ENCODE assay signal across 9 cellular contexts in genomic region chr3:192772495-192772894, GRCh38. TPM values are rescaled to one million over a fixed set of nuclear protein-coding genes. Genes with fewer than 3 reads are reported as not detected.
A peak's percentile ranks its signal among the peaks of the same experiment; 100 is the strongest.
DNase-seq lines count a peak whose midpoint lies in the region; ATAC-seq, FAIRE-seq and TF ChIP-seq lines count a peak whose summit lies in the region.
"Had no signal": no experiment of that assay in that cellular context is flagged by ENCODE, and none has a peak within 500 bp of the region (broad histone marks: within the 10 kb centered on the region; RNA-seq: fewer than 3 reads in every experiment).

No MANE protein-coding gene starts in this region.

- CTCF ChIA-PET in GM12878 (lab: Yijun Ruan, JAX), result interaction anchor here (0.9 to 1.2 kb wide), 2 partner anchors 29 to 33 kb away, joined by 3 read pairs; no protein-coding TSS in a partner anchor

- H3K79me2 ChIP-seq in GM12878 (ENCODE audit: control insufficient read depth, insufficient read depth, low read length), result no peaks in the 10 kb centered on the region

- no peak overlapping the region for H3K27ac Mint-ChIP-seq in T-helper 17 cell
- H3K27ac Mint-ChIP-seq: CD4-positive, CD25-positive, alpha-beta regulatory T cell had no signal

- peaks cover 18% of the 10 kb centered on the region for H3K9me3 Mint-ChIP-seq in activated T-cell treated with anti-CD3 and anti-CD28 coated beads, Interleukin-2, amount 50 U/mL, for 4 hours

- RAD21 ChIA-PET in GM12878 (lab: Charles Lee; ENCODE audit: unreplicated experiment), result no interaction called here

- DNase-seq in NCI-H510A treated with DMSO at 0.1 percent for 48 hours (lab: John Stamatoyannopoulos, UW) (peak; percentile 30), NCI-H510A (lab: John Stamatoyannopoulos, UW) (no peak), NCI-H1694 treated with DMSO at 0.1 percent for 48 hours (lab: John Stamatoyannopoulos, UW) (peak; percentile 28), GM12878 (ENCODE audit: low read depth, low spot score) (no peak), lung microvascular endothelial cell (ENCODE audit: low read depth in 2 of 2) (peak; percentile 7 to 55), aorta (no peak), T-helper 17 cell (no peak)
- no peak for DNase-seq in activated T-cell treated with anti-CD3 and anti-CD28 coated beads, Interleukin-2, amount 50 U/mL, for 4 hours
- DNase-seq: CD4-positive, CD25-positive, alpha-beta regulatory T cell had no signal

- WGBS in GM12878 (ENCODE audit: insufficient coverage, insufficient replicate concordance, low lambda C conversion rate, missing lambda C conversion rate), result 23% methylated on average over 5 of the region's 5 CpGs
- WGBS in aorta, 2 donors, result 45 to 59% methylated on average over 5 of the region's 5 CpGs

- H3K4me1 ChIP-seq in GM12878 (ENCODE audit: control insufficient read depth, insufficient read depth, low read length), result no peaks in the 10 kb centered on the region
- H3K4me1 ChIP-seq in aorta (ENCODE audit: control insufficient read depth in 1 of 2, insufficient read depth in 2 of 2, low read length in 2 of 2), result no peaks in the 10 kb centered on the region

- no peak overlapping the region for H3K4me2 ChIP-seq in GM12878 (ENCODE audit: control insufficient read depth, insufficient read depth)

- no peak for TF ChIP-seq POLR2A in GM12878 (IDR thresholded peaks at IDR 0.05; ENCODE audit: low read depth, low read length)

- no peaks in the 10 kb centered on the region for H4K20me1 ChIP-seq in GM12878 (ENCODE audit: control insufficient read depth, insufficient read depth)

- H3K4me3 Mint-ChIP-seq in activated T-cell treated with anti-CD3 and anti-CD28 coated beads, Interleukin-2, amount 50 U/mL, for 4 hours, result no peak overlapping the region
- no peak overlapping the region for H3K4me3 Mint-ChIP-seq in T-helper 17 cell
- H3K4me3 Mint-ChIP-seq: CD4-positive, CD25-positive, alpha-beta regulatory T cell had no signal

- H3K36me3 ChIP-seq in GM12878 (ENCODE audit: control insufficient read depth in 2 of 2, insufficient read depth in 2 of 2, low read length in 1 of 2) (no peaks in the 10 kb centered on the region), aorta (ENCODE audit: control insufficient read depth in 1 of 2, insufficient read depth in 2 of 2, low read length in 1 of 2) (no peaks in the 10 kb centered on the region)

- peak; percentile 71 for ATAC-seq in GM12878
- no peak for ATAC-seq in aorta (ENCODE audit: low FRiP score)
- no peak for ATAC-seq in activated T-cell treated with anti-CD3 and anti-CD28 coated beads, Interleukin-2, amount 50 U/mL, for 4 hours
- no peak for ATAC-seq in T-helper 17 cell

- no peak overlapping the region for H3K27ac ChIP-seq in GM12878 (ENCODE audit: control insufficient read depth, insufficient read depth)
- no peak overlapping the region for H3K27ac ChIP-seq in aorta (ENCODE audit: low read depth in 1 of 2, low read length in 2 of 2)

- no peak for FAIRE-seq in GM12878 (lab: Jason Lieb, UNC)

- SMC1A ChIA-PET in GM12878 (lab: Charles Lee; ENCODE audit: uncharacterized antibody, unreplicated experiment), result no interaction called here

- POLR2A ChIA-PET in GM12878 (lab: Charles Lee), result no interaction called here

- no peaks in the 10 kb centered on the region for H3K36me3 Mint-ChIP-seq in activated T-cell treated with anti-CD3 and anti-CD28 coated beads, Interleukin-2, amount 50 U/mL, for 4 hours (ENCODE audit: insufficient read depth)
- H3K36me3 Mint-ChIP-seq in T-helper 17 cell (ENCODE audit: low read depth), result no peaks in the 10 kb centered on the region
- H3K36me3 Mint-ChIP-seq: CD4-positive, CD25-positive, alpha-beta regulatory T cell had no signal

- no peaks in the 10 kb centered on the region; the same call in 2 of the 3 replicates for H3K9me3 ChIP-seq in GM12878 (replicated peaks; ENCODE audit: control insufficient read depth, insufficient read depth, low read length)
- H3K9me3 ChIP-seq in aorta (ENCODE audit: control insufficient read depth, low read length), result peaks cover 7% of the 10 kb centered on the region
- H3K9me3 ChIP-seq in T-helper 17 cell (ENCODE audit: control insufficient read depth, low read length, poor library complexity, severe bottlenecking), result peaks cover 5% of the 10 kb centered on the region

- no peak overlapping the region for H3K9ac ChIP-seq in GM12878 (ENCODE audit: control insufficient read depth, insufficient read depth, low read length)

- H3K4me1 Mint-ChIP-seq in activated T-cell treated with anti-CD3 and anti-CD28 coated beads, Interleukin-2, amount 50 U/mL, for 4 hours (ENCODE audit: low read depth), result no peaks in the 10 kb centered on the region
- H3K4me1 Mint-ChIP-seq in T-helper 17 cell, result no peaks in the 10 kb centered on the region
- H3K4me1 Mint-ChIP-seq: CD4-positive, CD25-positive, alpha-beta regulatory T cell had no signal

- no peak overlapping the region for H2AFZ ChIP-seq in GM12878 (ENCODE audit: control insufficient read depth, low read depth, low read length)

- no peaks in the 10 kb centered on the region for H3K27me3 ChIP-seq in GM12878 (replicated peaks in 1 of 2; ENCODE audit: control insufficient read depth in 2 of 2, insufficient read depth in 2 of 2, low read length in 1 of 2)
- H3K27me3 ChIP-seq in aorta (ENCODE audit: control insufficient read depth in 1 of 2, insufficient read depth in 2 of 2, low read length in 1 of 2), result no peaks in the 10 kb centered on the region

- in situ Hi-C loops in GM12878 (cut with MboI), result no loop called here

- no TSS peak for BruUV-seq in GM12878 (replicated peaks; lab: Mats Ljungman, UMichigan)

- no peak overlapping the region for H3K4me3 ChIP-seq in GM12878
- H3K4me3 ChIP-seq in aorta (ENCODE audit: low read length in 2 of 2), result no peak overlapping the region

- TF ChIP-seq RAD21 in GM12878 (IDR thresholded peaks at IDR 0.05; ENCODE audit: insufficient read depth, low read depth, low read length), result peak; percentile 41

- H3K27me3 Mint-ChIP-seq in activated T-cell treated with anti-CD3 and anti-CD28 coated beads, Interleukin-2, amount 50 U/mL, for 4 hours (ENCODE audit: low read depth), result no peaks in the 10 kb centered on the region
- H3K27me3 Mint-ChIP-seq in T-helper 17 cell, result peaks cover 4% of the 10 kb centered on the region

- peak; percentile 26 to 43 (median 35); a peak in 4 of 6 replicates for TF ChIP-seq CTCF in GM12878 (IDR thresholded peaks at IDR 0.05 in 2 of 3, conservative IDR thresholded peaks at IDR 0.05 in 1 of 3; ENCODE audit: control insufficient read depth in 2 of 3, extremely low read depth in 1 of 3, insufficient read depth in 1 of 3, low read depth in 3 of 3, low read length in 3 of 3)

- no peak for TF ChIP-seq EP300 in GM12878 (IDR thresholded peaks at IDR 0.05; ENCODE audit: borderline replicate concordance in 1 of 2, control insufficient read depth in 1 of 2, low read depth in 2 of 2, low read length in 2 of 2)

- intact Hi-C loops in GM12878 (cut with micrococcal nuclease; ENCODE audit: unreplicated experiment), result loop anchor here (2.0 kb wide), 1 partner anchor 206 kb away; no protein-coding TSS in a partner anchor
- intact Hi-C loops in aorta (cut with DNase I), result no loop called here

TF ChIP-seq in GM12878, 131 proteins besides CTCF, POLR2A, EP300 and RAD21:
- TF ChIP-seq MYB (IDR thresholded peaks at IDR 0.05; ENCODE audit: borderline replicate concordance, low read depth, low read length), result no peak
- peak; percentile 15; the same call in 1 of the 2 replicates for TF ChIP-seq SMC3 (IDR thresholded peaks at IDR 0.05; ENCODE audit: borderline replicate concordance, low read length)
TF ChIP-seq in GM12878: peak in this region for 1.

RNA-seq across cellular contexts. Expression of gene FGF12, which starts 45.2 kb away (rescaled TPM):
- 1.2 and 1.5 TPM in 2 replicates for total RNA-seq in GM12878 (2013; cell fraction: nucleolus; rRNA removed)
- total RNA-seq in GM12878 (2014; rRNA removed), result 0.27 TPM in 1 of 2 replicates, not detected in the other
- 0.13 TPM in 1 of 2 replicates, not detected in the other for total RNA-seq in GM12878 (2014; rRNA removed; fragmentation: Illumina TruSeq; extraction: Trizol)
- not detected in 2 replicates for total RNA-seq in GM12878 (2021)
- not detected for polyA plus RNA-seq in GM12878 (2011; ENCODE audit: low read depth)
- not detected in 2 replicates for polyA plus RNA-seq in GM12878 (2011; rRNA removed)
- polyA plus RNA-seq in GM12878 (2011; cell fraction: cytosol; rRNA removed), result not detected in 2 replicates
- polyA plus RNA-seq in GM12878 (2011; cell fraction: nucleus; rRNA removed), result not detected in 2 replicates
- 0.22 TPM in 1 of 2 replicates, not detected in the other for polyA plus RNA-seq in GM12878 (2012)
- 0.43 TPM in 1 of 2 replicates, not detected in the other for polyA plus RNA-seq in GM12878 (2014; fragmentation: Illumina TruSeq; extraction: Trizol)
- under 1 TPM in 1 of 2 experiments, not detected in 1; 0.03 TPM for polyA plus RNA-seq in GM12878 (2014; fragmentation: Nextera tagmentation; extraction: Ambion mirVana)
- polyA plus RNA-seq in GM12878 (2014; rRNA removed), result not detected in 2 replicates
- polyA plus RNA-seq in GM12878 (2016; fragmentation: Nextera tagmentation; extraction: Ambion mirVana), result not detected
- polyA minus RNA-seq in GM12878 (2011; rRNA and poly(A)+ RNA removed), result 0.36 TPM in 1 of 2 replicates, not detected in the other
- not detected in 2 replicates for polyA minus RNA-seq in GM12878 (2011; cell fraction: cytosol; rRNA and poly(A)+ RNA removed)
- polyA minus RNA-seq in GM12878 (2011; cell fraction: nucleus; rRNA and poly(A)+ RNA removed), result 0.67 and 1.1 TPM in 2 replicates
- total RNA-seq in lung microvascular endothelial cell, result 0.87 and 1.6 TPM in 2 replicates
- total RNA-seq in aorta, result 1 to 10 TPM in 1 of 2 donors, under 1 TPM in 1; 0.91 to 1.2 TPM
- polyA plus RNA-seq in aorta, result 1 to 10 TPM in 1 of 2 donors, under 1 TPM in 1; 0.05 to 1.0 TPM
- under 1 TPM in 1 of 3 donors, not detected in 2; 0.18 TPM for total RNA-seq in activated T-cell treated with anti-CD3 and anti-CD28 coated beads, Interleukin-2, amount 50 U/mL, for 4 hours
- total RNA-seq in T-helper 17 cell, result under 1 TPM in 1 of 2 donors, not detected in 1; 0.35 TPM
- total RNA-seq: CD4-positive, CD25-positive, alpha-beta regulatory T cell had no signal
- polyA plus RNA-seq: CD4-positive, CD25-positive, alpha-beta regulatory T cell had no signal

Comparison
In these comparisons a context has a peak if more than half of its experiments do, and no peak if none do; other contexts are left out.
1. DNase-seq: peak in NCI-H510A treated with DMSO at 0.1 percent for 48 hours (single experiment), NCI-H1694 treated with DMSO at 0.1 percent for 48 hours (single experiment) and lung microvascular endothelial cell (2 of 2); none in NCI-H510A (single experiment), GM12878 (single experiment), aorta (0 of 2), activated T-cell treated with anti-CD3 and anti-CD28 coated beads, Interleukin-2, amount 50 U/mL, for 4 hours (single experiment) and T-helper 17 cell (0 of 3).